18 cellular contexts compared by ENCODE assay signal in the genomic region with DNA sequence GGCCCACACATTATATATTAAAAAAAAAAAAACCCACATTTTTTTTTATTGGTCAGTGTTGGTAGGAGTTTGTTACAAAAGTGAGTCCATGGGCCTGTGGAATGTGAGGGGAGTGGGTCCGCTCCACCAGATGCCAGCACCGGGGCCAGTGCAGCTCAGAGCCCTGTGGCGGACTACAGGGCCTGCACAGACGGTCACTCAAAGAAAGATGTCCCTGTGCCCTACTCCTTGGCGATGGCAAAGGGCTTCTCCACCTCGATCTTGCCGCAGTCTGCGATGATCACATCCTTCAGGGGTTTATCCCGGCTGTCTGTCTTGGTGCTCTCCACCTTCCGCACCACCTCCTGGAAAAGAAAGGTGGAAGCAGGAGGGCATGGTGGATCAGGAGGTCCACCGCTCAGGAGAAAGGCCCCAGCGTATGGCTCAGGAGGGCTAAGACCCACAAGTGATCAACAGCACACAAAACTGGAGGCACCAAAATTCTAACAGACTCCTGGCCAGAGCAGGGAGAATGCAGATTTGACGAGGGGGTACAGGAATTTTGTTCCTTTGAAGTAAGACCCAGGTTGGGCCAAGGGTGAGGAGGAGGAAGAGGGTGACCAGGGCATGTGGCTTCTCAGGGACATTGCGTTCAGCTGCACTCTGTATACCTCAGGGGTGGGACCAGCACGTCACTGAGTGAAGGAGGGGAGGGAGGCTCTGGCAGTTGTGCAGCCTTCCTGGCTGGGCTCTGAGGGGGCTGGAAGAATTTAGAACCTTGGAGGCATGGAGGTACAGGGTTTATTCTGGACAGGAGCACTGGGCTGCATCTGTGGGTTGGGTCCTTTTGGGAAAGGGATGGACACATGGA. TPM values are rescaled to one million over a fixed set of nuclear protein-coding genes. Genes with fewer than 3 reads are reported as not detected.
DNase-seq lines count a peak whose midpoint lies in the region; ATAC-seq and TF ChIP-seq lines count a peak whose summit lies in the region.
"Had no signal": no experiment of that assay in that cellular context is flagged by ENCODE, and none has a peak within 500 bp of the region (broad histone marks: within the 10 kb centered on the region; RNA-seq: fewer than 3 reads in every experiment).

No MANE protein-coding gene starts in this region.

- H3K27ac Mint-ChIP-seq in activated naive CD4-positive, alpha-beta T cell treated with anti-CD3 and anti-CD28 coated beads, Interleukin-2, amount 50 U/mL, for 24 hours = peak overlapping the region; percentile 87
- H3K27ac Mint-ChIP-seq in activated naive CD4-positive, alpha-beta T cell treated with anti-CD3 and anti-CD28 coated beads, Interleukin-2, amount 10 ng/mL, durations not matched to agents 7 days and 5 days = no peak overlapping the region
- H3K27ac Mint-ChIP-seq in activated B cell treated with CpG ODN at 0.5 μM for 24 hours (peak overlapping the region; percentile 12), neural crest cell (ENCODE audit: unreplicated experiment) (no peak overlapping the region)
- H3K27ac Mint-ChIP-seq: activated T-helper 17 cell treated with anti-CD3 and anti-CD28 coated beads, Interleukin-2, amount 50 U/mL, for 72 hours; CD8-positive, alpha-beta T cell; neural progenitor cell had no signal

- H3K4me3 Mint-ChIP-seq in activated naive CD4-positive, alpha-beta T cell treated with anti-CD3 and anti-CD28 coated beads, Interleukin-2, amount 50 U/mL, for 24 hours = no peak overlapping the region
- H3K4me3 Mint-ChIP-seq in activated naive CD4-positive, alpha-beta T cell treated with anti-CD3 and anti-CD28 coated beads, Interleukin-2, amount 10 ng/mL, durations not matched to agents 7 days and 5 days = no peak overlapping the region
- H3K4me3 Mint-ChIP-seq in activated B cell treated with CpG ODN at 0.5 μM for 24 hours (no peak overlapping the region), neural crest cell (peak overlapping the region; percentile 55)
- H3K4me3 Mint-ChIP-seq: activated T-helper 17 cell treated with anti-CD3 and anti-CD28 coated beads, Interleukin-2, amount 50 U/mL, for 72 hours; CD8-positive, alpha-beta T cell; neural progenitor cell had no signal

- intact Hi-C loops in activated B cell treated with CpG ODN at 0.5 μM for 24 hours (cut with micrococcal nuclease) = loop anchor here (10.0 kb wide), 1 partner anchor 679 kb away; no protein-coding TSS in a partner anchor

- peaks cover 30% of the 10 kb centered on the region for H3K4me1 Mint-ChIP-seq in activated naive CD4-positive, alpha-beta T cell treated with anti-CD3 and anti-CD28 coated beads, Interleukin-2, amount 50 U/mL, for 24 hours
- H3K4me1 Mint-ChIP-seq in activated naive CD4-positive, alpha-beta T cell treated with anti-CD3 and anti-CD28 coated beads, Interleukin-2, amount 10 ng/mL, durations not matched to agents 7 days and 5 days = peaks cover 38% of the 10 kb centered on the region
- H3K4me1 Mint-ChIP-seq in activated B cell treated with CpG ODN at 0.5 μM for 24 hours = peaks cover 62% of the 10 kb centered on the region
- H3K4me1 Mint-ChIP-seq in neural crest cell = peaks cover 28% of the 10 kb centered on the region

- no peaks in the 10 kb centered on the region for H3K9me3 Mint-ChIP-seq in activated naive CD4-positive, alpha-beta T cell treated with anti-CD3 and anti-CD28 coated beads, Interleukin-2, amount 50 U/mL, for 24 hours
- no peaks in the 10 kb centered on the region for H3K9me3 Mint-ChIP-seq in activated naive CD4-positive, alpha-beta T cell treated with anti-CD3 and anti-CD28 coated beads, Interleukin-2, amount 10 ng/mL, durations not matched to agents 7 days and 5 days
- no peaks in the 10 kb centered on the region for H3K9me3 Mint-ChIP-seq in activated B cell treated with CpG ODN at 0.5 μM for 24 hours
- H3K9me3 Mint-ChIP-seq in neural crest cell = no peaks in the 10 kb centered on the region
- H3K9me3 Mint-ChIP-seq: activated T-helper 17 cell treated with anti-CD3 and anti-CD28 coated beads, Interleukin-2, amount 50 U/mL, for 72 hours; CD8-positive, alpha-beta T cell; neural progenitor cell had no signal

- TF ChIP-seq CTCF in activated B cell treated with CpG ODN at 0.5 μM for 24 hours (IDR thresholded peaks at IDR 0.05) (no peak), neural crest cell (conservative IDR thresholded peaks at IDR 0.05) (no peak)

- TF ChIP-seq POLR2A in GM18505 (IDR thresholded peaks at IDR 0.05; ENCODE audit: borderline replicate concordance, extremely low read depth, insufficient read depth, insufficient read length) = peak; percentile 13

- peaks cover 2% of the 10 kb centered on the region for H3K27me3 Mint-ChIP-seq in activated naive CD4-positive, alpha-beta T cell treated with anti-CD3 and anti-CD28 coated beads, Interleukin-2, amount 50 U/mL, for 24 hours
- H3K27me3 Mint-ChIP-seq in activated naive CD4-positive, alpha-beta T cell treated with anti-CD3 and anti-CD28 coated beads, Interleukin-2, amount 10 ng/mL, durations not matched to agents 7 days and 5 days = peaks cover 28% of the 10 kb centered on the region
- H3K27me3 Mint-ChIP-seq in activated B cell treated with CpG ODN at 0.5 μM for 24 hours (no peaks in the 10 kb centered on the region), neural crest cell (ENCODE audit: low read depth) (peaks cover 17% of the 10 kb centered on the region)

- POLR2A ChIA-PET in activated B cell treated with CpG ODN at 0.5 μM for 24 hours (lab: Charles Lee) = interaction anchor here (0.7 kb wide), 3 partner anchors 12 to 738 kb away, joined by 3 to 6 read pairs (median 3); no protein-coding TSS in a partner anchor

- no peak for DNase-seq in activated naive CD4-positive, alpha-beta T cell treated with anti-CD3 and anti-CD28 coated beads, Interleukin-2, amount 10 ng/mL, durations not matched to agents 7 days and 5 days
- DNase-seq in activated B cell treated with CpG ODN at 0.5 μM for 24 hours (no peak), neural crest cell (ENCODE audit: low read depth, low spot score) (no peak), SKM-1 (lab: John Stamatoyannopoulos, UW; ENCODE audit: unreplicated experiment) (no peak), iPS-NIHi11 (ENCODE audit: low spot score) (no peak)
- DNase-seq in effector CD8-positive, alpha-beta T cell (lab: John Stamatoyannopoulos, UW) = no peak
- DNase-seq: ACHN; CD8-positive, alpha-beta T cell; H7; midbrain; NCI-H1930; NCI-H446; NK-92 treated with Interleukin-12 subunit alpha and Interleukin-12 subunit beta, amount 100 ng/mL, for 24 hours had no signal

- CTCF ChIA-PET in activated naive CD4-positive, alpha-beta T cell treated with anti-CD3 and anti-CD28 coated beads, Interleukin-2, amount 10 ng/mL, durations not matched to agents 7 days and 5 days (lab: Charles Lee) = interaction anchor here (1.6 kb wide), 1 partner anchor 63 kb away, joined by 4 read pairs; the partner anchor contains the start of gene CIAO2A
- CTCF ChIA-PET in activated B cell treated with CpG ODN at 0.5 μM for 24 hours (lab: Charles Lee) = interaction anchor here (1.0 to 1.5 kb wide), 2 partner anchors 12 to 60 kb away, joined by 4 read pairs; partner anchors contain the start of gene SNX1

- H3K36me3 Mint-ChIP-seq in activated naive CD4-positive, alpha-beta T cell treated with anti-CD3 and anti-CD28 coated beads, Interleukin-2, amount 50 U/mL, for 24 hours = peaks cover 18% of the 10 kb centered on the region
- peaks cover 47% of the 10 kb centered on the region for H3K36me3 Mint-ChIP-seq in activated naive CD4-positive, alpha-beta T cell treated with anti-CD3 and anti-CD28 coated beads, Interleukin-2, amount 10 ng/mL, durations not matched to agents 7 days and 5 days
- H3K36me3 Mint-ChIP-seq in activated B cell treated with CpG ODN at 0.5 μM for 24 hours (ENCODE audit: low read depth) (peaks cover 60% of the 10 kb centered on the region), neural crest cell (ENCODE audit: low read depth) (peaks cover 23% of the 10 kb centered on the region)

- ATAC-seq in GM18505 (IDR thresholded peaks at IDR 0.05; ENCODE audit: unreplicated experiment) (no peak), activated B cell treated with CpG ODN at 0.5 μM for 24 hours (ENCODE audit: low read depth) (no peak)
- ATAC-seq: activated T-helper 17 cell treated with anti-CD3 and anti-CD28 coated beads, Interleukin-2, amount 50 U/mL, for 72 hours; CD8-positive, alpha-beta T cell had no signal

RNA-seq across cellular contexts. Expression of gene SNX22, which starts 4.5 kb away (rescaled TPM):
- 41.7 and 46.2 TPM in 2 replicates for total RNA-seq in activated B cell treated with CpG ODN at 0.5 μM for 24 hours
- 12.7 and 12.9 TPM in 2 replicates for total RNA-seq in neural crest cell
- total RNA-seq: Daoy had no signal

RNA-seq across cellular contexts. Expression of gene PPIB, which starts 6.8 kb away (rescaled TPM):
- total RNA-seq in activated B cell treated with CpG ODN at 0.5 μM for 24 hours = 225 and 227 TPM in 2 replicates
- 398 and 406 TPM in 2 replicates for total RNA-seq in neural crest cell

Comparison
In these comparisons a context has a peak if more than half of its experiments do, and no peak if none do; other contexts are left out.
1. H3K27ac Mint-ChIP-seq: peak in activated naive CD4-positive, alpha-beta T cell treated with anti-CD3 and anti-CD28 coated beads, Interleukin-2, amount 50 U/mL, for 24 hours (single experiment) and activated B cell treated with CpG ODN at 0.5 μM for 24 hours (single experiment); none in activated naive CD4-positive, alpha-beta T cell treated with anti-CD3 and anti-CD28 coated beads, Interleukin-2, amount 10 ng/mL, durations not matched to agents 7 days and 5 days (single experiment) and neural crest cell (single experiment).